Comparison of ENCODE assay signal across 1 cellular context in genomic region chr2:178279142-178279541, GRCh38.
TF ChIP-seq lines count a peak whose summit lies in the region.

No MANE protein-coding gene starts in this region.

TF ChIP-seq in K562, 482 proteins besides CTCF, POLR2A, EP300 and RAD21 (continued from another document):
- TF ChIP-seq KLF6 (CRISPR knock-in tag; IDR thresholded peaks at IDR 0.05; ENCODE audit: borderline replicate concordance), result no peak
- TF ChIP-seq XRCC5 (IDR thresholded peaks at IDR 0.05; ENCODE audit: low read depth, low read length), result no peak
- peak; percentile 85 for TF ChIP-seq FOSL1 (tag; conservative IDR thresholded peaks at IDR 0.05)
- peak; percentile 47; the same call in 1 of the 2 replicates for TF ChIP-seq SMARCE1 (IDR thresholded peaks at IDR 0.05)
- peak; percentile 24; the same call in 1 of the 2 replicates for TF ChIP-seq TEAD4 (IDR thresholded peaks at IDR 0.05; ENCODE audit: low read length)
- TF ChIP-seq TEAD4 (CRISPR knock-in tag; IDR thresholded peaks at IDR 0.05; ENCODE audit: borderline replicate concordance), result no peak
- no peak for TF ChIP-seq ZNF431 (CRISPR knock-in tag; IDR thresholded peaks at IDR 0.05)
- TF ChIP-seq, protein P1, sequence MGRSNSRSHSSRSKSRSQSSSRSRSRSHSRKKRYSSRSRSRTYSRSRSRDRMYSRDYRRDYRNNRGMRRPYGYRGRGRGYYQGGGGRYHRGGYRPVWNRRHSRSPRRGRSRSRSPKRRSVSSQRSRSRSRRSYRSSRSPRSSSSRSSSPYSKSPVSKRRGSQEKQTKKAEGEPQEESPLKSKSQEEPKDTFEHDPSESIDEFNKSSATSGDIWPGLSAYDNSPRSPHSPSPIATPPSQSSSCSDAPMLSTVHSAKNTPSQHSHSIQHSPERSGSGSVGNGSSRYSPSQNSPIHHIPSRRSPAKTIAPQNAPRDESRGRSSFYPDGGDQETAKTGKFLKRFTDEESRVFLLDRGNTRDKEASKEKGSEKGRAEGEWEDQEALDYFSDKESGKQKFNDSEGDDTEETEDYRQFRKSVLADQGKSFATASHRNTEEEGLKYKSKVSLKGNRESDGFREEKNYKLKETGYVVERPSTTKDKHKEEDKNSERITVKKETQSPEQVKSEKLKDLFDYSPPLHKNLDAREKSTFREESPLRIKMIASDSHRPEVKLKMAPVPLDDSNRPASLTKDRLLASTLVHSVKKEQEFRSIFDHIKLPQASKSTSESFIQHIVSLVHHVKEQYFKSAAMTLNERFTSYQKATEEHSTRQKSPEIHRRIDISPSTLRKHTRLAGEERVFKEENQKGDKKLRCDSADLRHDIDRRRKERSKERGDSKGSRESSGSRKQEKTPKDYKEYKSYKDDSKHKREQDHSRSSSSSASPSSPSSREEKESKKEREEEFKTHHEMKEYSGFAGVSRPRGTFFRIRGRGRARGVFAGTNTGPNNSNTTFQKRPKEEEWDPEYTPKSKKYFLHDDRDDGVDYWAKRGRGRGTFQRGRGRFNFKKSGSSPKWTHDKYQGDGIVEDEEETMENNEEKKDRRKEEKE (IDR thresholded peaks at IDR 0.05; ENCODE audit: borderline replicate concordance in 1 of 2, control insufficient read depth in 1 of 2, low read depth in 2 of 2, low read length in 1 of 2), result no peak
- TF ChIP-seq RFX5 (IDR thresholded peaks at IDR 0.05; ENCODE audit: low read depth, low read length), result no peak
- TF ChIP-seq, protein P2, sequence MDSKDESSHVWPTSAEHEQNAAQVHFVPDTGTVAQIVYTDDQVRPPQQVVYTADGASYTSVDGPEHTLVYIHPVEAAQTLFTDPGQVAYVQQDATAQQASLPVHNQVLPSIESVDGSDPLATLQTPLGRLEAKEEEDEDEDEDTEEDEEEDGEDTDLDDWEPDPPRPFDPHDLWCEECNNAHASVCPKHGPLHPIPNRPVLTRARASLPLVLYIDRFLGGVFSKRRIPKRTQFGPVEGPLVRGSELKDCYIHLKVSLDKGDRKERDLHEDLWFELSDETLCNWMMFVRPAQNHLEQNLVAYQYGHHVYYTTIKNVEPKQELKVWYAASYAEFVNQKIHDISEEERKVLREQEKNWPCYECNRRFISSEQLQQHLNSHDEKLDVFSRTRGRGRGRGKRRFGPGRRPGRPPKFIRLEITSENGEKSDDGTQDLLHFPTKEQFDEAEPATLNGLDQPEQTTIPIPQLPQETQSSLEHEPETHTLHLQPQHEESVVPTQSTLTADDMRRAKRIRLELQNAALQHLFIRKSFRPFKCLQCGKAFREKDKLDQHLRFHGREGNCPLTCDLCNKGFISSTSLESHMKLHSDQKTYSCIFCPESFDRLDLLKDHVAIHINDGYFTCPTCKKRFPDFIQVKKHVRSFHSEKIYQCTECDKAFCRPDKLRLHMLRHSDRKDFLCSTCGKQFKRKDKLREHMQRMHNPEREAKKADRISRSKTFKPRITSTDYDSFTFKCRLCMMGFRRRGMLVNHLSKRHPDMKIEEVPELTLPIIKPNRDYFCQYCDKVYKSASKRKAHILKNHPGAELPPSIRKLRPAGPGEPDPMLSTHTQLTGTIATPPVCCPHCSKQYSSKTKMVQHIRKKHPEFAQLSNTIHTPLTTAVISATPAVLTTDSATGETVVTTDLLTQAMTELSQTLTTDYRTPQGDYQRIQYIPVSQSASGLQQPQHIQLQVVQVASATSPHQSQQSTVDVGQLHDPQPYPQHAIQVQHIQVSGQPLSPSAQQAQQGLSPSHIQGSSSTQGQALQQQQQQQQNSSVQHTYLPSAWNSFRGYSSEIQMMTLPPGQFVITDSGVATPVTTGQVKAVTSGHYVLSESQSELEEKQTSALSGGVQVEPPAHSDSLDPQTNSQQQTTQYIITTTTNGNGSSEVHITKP (IDR thresholded peaks at IDR 0.05; ENCODE audit: partially characterized antibody), result no peak
- no peak for TF ChIP-seq SLC30A9 (CRISPR knock-in tag; IDR thresholded peaks at IDR 0.05)
- no peak for TF ChIP-seq TCF3 (CRISPR knock-in tag; IDR thresholded peaks at IDR 0.05)
- no peak for TF ChIP-seq FOXJ2 (tag; IDR thresholded peaks at IDR 0.05)
- no peak for TF ChIP-seq COPS2 (conservative IDR thresholded peaks at IDR 0.05)
- TF ChIP-seq ZNF589 (CRISPR knock-in tag; IDR thresholded peaks at IDR 0.05; ENCODE audit: low read depth), result no peak
- 0 out of 2 replicates have a peak, but pooled peaks have one; percentile 24 for TF ChIP-seq ARID1B (IDR thresholded peaks at IDR 0.05)
- peak; percentile 20; the same call in 1 of the 2 replicates for TF ChIP-seq EGR1 (conservative IDR thresholded peaks at IDR 0.05)
- no peak for TF ChIP-seq FOXA1 (IDR thresholded peaks at IDR 0.05; ENCODE audit: borderline replicate concordance)
- no peak for TF ChIP-seq MIER1 (IDR thresholded peaks at IDR 0.05; ENCODE audit: low read depth)
- TF ChIP-seq YY1 (IDR thresholded peaks at IDR 0.05; ENCODE audit: borderline replicate concordance in 1 of 3, control insufficient read depth in 1 of 3, extremely low read depth in 1 of 3, insufficient read depth in 3 of 3, insufficient read length in 1 of 3, insufficient replicate concordance in 2 of 3, low read depth in 1 of 3, low read length in 2 of 3), result no peak
- no peak for TF ChIP-seq NR2C2 (CRISPR knock-in tag; IDR thresholded peaks at IDR 0.05)
- no peak for TF ChIP-seq NR2C2 (tag; IDR thresholded peaks at IDR 0.05)
- TF ChIP-seq LCOR (CRISPR knock-in tag; IDR thresholded peaks at IDR 0.05), result peak; percentile 40; the same call in 1 of the 2 replicates
- TF ChIP-seq CHD4 (IDR thresholded peaks at IDR 0.05; ENCODE audit: insufficient read depth, insufficient replicate concordance, low read depth, low read length, poor library complexity, severe bottlenecking), result no peak
- no peak for TF ChIP-seq NCOA6 (IDR thresholded peaks at IDR 0.05)
- TF ChIP-seq FOXJ3 (CRISPR knock-in tag; IDR thresholded peaks at IDR 0.05), result no peak
